Comparison of ENCODE assay signal across 2 cellular contexts in genomic region chr7:141649865-141650499, GRCh38.
A peak's percentile ranks its signal among the peaks of the same experiment; 100 is the strongest.
TF ChIP-seq lines count a peak whose summit lies in the region.

No MANE protein-coding gene starts in this region.

TF ChIP-seq in HEK293T, 16 proteins besides CTCF, POLR2A, EP300 and RAD21:
- TF ChIP-seq PKNOX1 (IDR thresholded peaks at IDR 0.05) (peak; percentile 97), ARNT (IDR thresholded peaks at IDR 0.05) (no peak)

TF ChIP-seq in HepG2, 621 proteins besides CTCF, POLR2A, EP300 and RAD21:
- peak; percentile 57; the same call in 1 of the 2 replicates for TF ChIP-seq RFX1 (IDR thresholded peaks at IDR 0.05)
- no peak for TF ChIP-seq NFYB (CRISPR knock-in tag; IDR thresholded peaks at IDR 0.05)
- TF ChIP-seq ZNF501 (CRISPR knock-in tag; IDR thresholded peaks at IDR 0.05), result no peak
- no peak for TF ChIP-seq ARID2 (CRISPR knock-in tag; IDR thresholded peaks at IDR 0.05; ENCODE audit: borderline replicate concordance)
- no peak for TF ChIP-seq ZNF333 (CRISPR knock-in tag; IDR thresholded peaks at IDR 0.05; ENCODE audit: borderline replicate concordance)
- TF ChIP-seq STAG1 (CRISPR knock-in tag; IDR thresholded peaks at IDR 0.05), result peak; percentile 73
- TF ChIP-seq SMC3 (IDR thresholded peaks at IDR 0.05; ENCODE audit: low read length), result peak; percentile 42; the same call in 1 of the 2 replicates
- TF ChIP-seq, protein P1, sequence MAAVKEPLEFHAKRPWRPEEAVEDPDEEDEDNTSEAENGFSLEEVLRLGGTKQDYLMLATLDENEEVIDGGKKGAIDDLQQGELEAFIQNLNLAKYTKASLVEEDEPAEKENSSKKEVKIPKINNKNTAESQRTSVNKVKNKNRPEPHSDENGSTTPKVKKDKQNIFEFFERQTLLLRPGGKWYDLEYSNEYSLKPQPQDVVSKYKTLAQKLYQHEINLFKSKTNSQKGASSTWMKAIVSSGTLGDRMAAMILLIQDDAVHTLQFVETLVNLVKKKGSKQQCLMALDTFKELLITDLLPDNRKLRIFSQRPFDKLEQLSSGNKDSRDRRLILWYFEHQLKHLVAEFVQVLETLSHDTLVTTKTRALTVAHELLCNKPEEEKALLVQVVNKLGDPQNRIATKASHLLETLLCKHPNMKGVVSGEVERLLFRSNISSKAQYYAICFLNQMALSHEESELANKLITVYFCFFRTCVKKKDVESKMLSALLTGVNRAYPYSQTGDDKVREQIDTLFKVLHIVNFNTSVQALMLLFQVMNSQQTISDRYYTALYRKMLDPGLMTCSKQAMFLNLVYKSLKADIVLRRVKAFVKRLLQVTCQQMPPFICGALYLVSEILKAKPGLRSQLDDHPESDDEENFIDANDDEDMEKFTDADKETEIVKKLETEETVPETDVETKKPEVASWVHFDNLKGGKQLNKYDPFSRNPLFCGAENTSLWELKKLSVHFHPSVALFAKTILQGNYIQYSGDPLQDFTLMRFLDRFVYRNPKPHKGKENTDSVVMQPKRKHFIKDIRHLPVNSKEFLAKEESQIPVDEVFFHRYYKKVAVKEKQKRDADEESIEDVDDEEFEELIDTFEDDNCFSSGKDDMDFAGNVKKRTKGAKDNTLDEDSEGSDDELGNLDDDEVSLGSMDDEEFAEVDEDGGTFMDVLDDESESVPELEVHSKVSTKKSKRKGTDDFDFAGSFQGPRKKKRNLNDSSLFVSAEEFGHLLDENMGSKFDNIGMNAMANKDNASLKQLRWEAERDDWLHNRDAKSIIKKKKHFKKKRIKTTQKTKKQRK (IDR thresholded peaks at IDR 0.05; ENCODE audit: low read length), result no peak
- TF ChIP-seq FOXO4 (CRISPR knock-in tag; conservative IDR thresholded peaks at IDR 0.05), result no peak
- TF ChIP-seq NR2F6 (IDR thresholded peaks at IDR 0.05), result no peak
- TF ChIP-seq NR2F6 (CRISPR knock-in tag; IDR thresholded peaks at IDR 0.05), result no peak
- no peak for TF ChIP-seq KDM3A (CRISPR knock-in tag; IDR thresholded peaks at IDR 0.05; ENCODE audit: low read depth)
- no peak for TF ChIP-seq KDM4B (CRISPR knock-in tag; IDR thresholded peaks at IDR 0.05)
- TF ChIP-seq KMT2B (CRISPR knock-in tag; IDR thresholded peaks at IDR 0.05), result no peak
- peak; percentile 45; the same call in 1 of the 2 replicates for TF ChIP-seq RFX5 (IDR thresholded peaks at IDR 0.05; ENCODE audit: low read depth, low read length)
- no peak for TF ChIP-seq ETV6 (CRISPR knock-in tag; conservative IDR thresholded peaks at IDR 0.05)
- TF ChIP-seq TGIF2 (CRISPR knock-in tag; IDR thresholded peaks at IDR 0.05), result no peak
- TF ChIP-seq ESRRA (CRISPR knock-in tag; IDR thresholded peaks at IDR 0.05; ENCODE audit: low read depth), result no peak
- no peak for TF ChIP-seq RBFOX2 (IDR thresholded peaks at IDR 0.05; ENCODE audit: low read depth, low read length)
- TF ChIP-seq NAIF1 (CRISPR knock-in tag; IDR thresholded peaks at IDR 0.05; ENCODE audit: borderline replicate concordance), result no peak
- no peak for TF ChIP-seq BRCA1 (CRISPR knock-in tag; IDR thresholded peaks at IDR 0.05)
- TF ChIP-seq, protein P2, sequence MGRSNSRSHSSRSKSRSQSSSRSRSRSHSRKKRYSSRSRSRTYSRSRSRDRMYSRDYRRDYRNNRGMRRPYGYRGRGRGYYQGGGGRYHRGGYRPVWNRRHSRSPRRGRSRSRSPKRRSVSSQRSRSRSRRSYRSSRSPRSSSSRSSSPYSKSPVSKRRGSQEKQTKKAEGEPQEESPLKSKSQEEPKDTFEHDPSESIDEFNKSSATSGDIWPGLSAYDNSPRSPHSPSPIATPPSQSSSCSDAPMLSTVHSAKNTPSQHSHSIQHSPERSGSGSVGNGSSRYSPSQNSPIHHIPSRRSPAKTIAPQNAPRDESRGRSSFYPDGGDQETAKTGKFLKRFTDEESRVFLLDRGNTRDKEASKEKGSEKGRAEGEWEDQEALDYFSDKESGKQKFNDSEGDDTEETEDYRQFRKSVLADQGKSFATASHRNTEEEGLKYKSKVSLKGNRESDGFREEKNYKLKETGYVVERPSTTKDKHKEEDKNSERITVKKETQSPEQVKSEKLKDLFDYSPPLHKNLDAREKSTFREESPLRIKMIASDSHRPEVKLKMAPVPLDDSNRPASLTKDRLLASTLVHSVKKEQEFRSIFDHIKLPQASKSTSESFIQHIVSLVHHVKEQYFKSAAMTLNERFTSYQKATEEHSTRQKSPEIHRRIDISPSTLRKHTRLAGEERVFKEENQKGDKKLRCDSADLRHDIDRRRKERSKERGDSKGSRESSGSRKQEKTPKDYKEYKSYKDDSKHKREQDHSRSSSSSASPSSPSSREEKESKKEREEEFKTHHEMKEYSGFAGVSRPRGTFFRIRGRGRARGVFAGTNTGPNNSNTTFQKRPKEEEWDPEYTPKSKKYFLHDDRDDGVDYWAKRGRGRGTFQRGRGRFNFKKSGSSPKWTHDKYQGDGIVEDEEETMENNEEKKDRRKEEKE (IDR thresholded peaks at IDR 0.05), result no peak
